Comparison of ENCODE assay signal across 9 cellular contexts in genomic region chr3:186772886-186773417, GRCh38. TPM values are rescaled to one million over a fixed set of nuclear protein-coding genes. Genes with fewer than 3 reads are reported as not detected.
DNase-seq lines count a peak whose midpoint lies in the region; ATAC-seq, FAIRE-seq and TF ChIP-seq lines count a peak whose summit lies in the region.
"Had no signal": no experiment of that assay in that cellular context is flagged by ENCODE, and none has a peak within 500 bp of the region (broad histone marks: within the 10 kb centered on the region; RNA-seq: fewer than 3 reads in every experiment).

No MANE protein-coding gene starts in this region.

- in situ Hi-C loops in GM13976 (cut with MboI; ENCODE audit: low sequenced_read_pairs, unreplicated experiment) = no loop called here

- no peak overlapping the region for H3K9ac ChIP-seq in rectal smooth muscle tissue (ENCODE audit: low read length)

- H3K27me3 ChIP-seq in heart right ventricle = no peaks in the 10 kb centered on the region
- H3K27me3 ChIP-seq in rectal smooth muscle tissue (ENCODE audit: control insufficient read depth, insufficient read depth, low read length) = no peaks in the 10 kb centered on the region

- no peak for FAIRE-seq in H54 (lab: Jason Lieb, UNC)

- no peak for TF ChIP-seq POLR2A in H54 (IDR thresholded peaks at IDR 0.05; ENCODE audit: low read depth, low read length)

- H3K4me1 ChIP-seq in heart right ventricle = peaks cover 0 to 17% (median 7%) of the 10 kb centered on the region in 9 donors
- H3K4me1 ChIP-seq in rectal smooth muscle tissue (ENCODE audit: control insufficient read depth, insufficient read depth, low read length) = no peaks in the 10 kb centered on the region

- H3K36me3 ChIP-seq in heart right ventricle (no peaks in the 10 kb centered on the region), rectal smooth muscle tissue (ENCODE audit: control insufficient read depth, insufficient read depth, low read length) (no peaks in the 10 kb centered on the region)

- DNase-seq in GM13976 (ENCODE audit: low spot score) (peak; percentile 86), HFF-Myc (ENCODE audit: extremely low read depth, low read depth) (no peak), NOMO-1 (lab: John Stamatoyannopoulos, UW; ENCODE audit: unreplicated experiment in 2 of 2) (peak; percentile 83 to 92), heart right ventricle (peak; percentile 57 to 70), NCI-H128 (lab: John Stamatoyannopoulos, UW; ENCODE audit: unreplicated experiment) (no peak), H54 (ENCODE audit: insufficient read length, low spot score) (no peak)
- DNase-seq in activated naive CD4-positive, alpha-beta T cell treated with Interleukin-2 at 50 U/mL for 16 hours = peak; percentile 67

- H3K4me3 ChIP-seq in HFF-Myc (replicated peaks; ENCODE audit: low read depth, low read length) (peak overlapping the region; percentile 41), heart right ventricle (peak overlapping the region; percentile 32 to 70 (median 51)), rectal smooth muscle tissue (ENCODE audit: low read length) (peak overlapping the region; percentile 68)

- TF ChIP-seq CTCF in GM13976 (IDR thresholded peaks at IDR 0.05; ENCODE audit: borderline replicate concordance, control extremely low read depth, extremely low read depth, insufficient read depth, missing control alignments) (no peak), HFF-Myc (IDR thresholded peaks at IDR 0.05; ENCODE audit: low read depth, low read length, missing control alignments) (no peak), heart right ventricle (IDR thresholded peaks at IDR 0.05) (no peak)

- no peaks in the 10 kb centered on the region for H3K9me3 ChIP-seq in heart right ventricle

- intact Hi-C loops in heart right ventricle (cut with DNase I) = no loop called here

- peak overlapping the region in 5 of 10 donors; percentile 16 to 87 (median 32) for H3K27ac ChIP-seq in heart right ventricle
- H3K27ac ChIP-seq in rectal smooth muscle tissue (ENCODE audit: low read depth, low read length) = no peak overlapping the region

- peak; percentile 80 to 93 (median 86) for ATAC-seq in heart right ventricle

- 25 to 35% methylated on average over 19 of the region's 19 CpGs for WGBS in heart right ventricle, 2 donors

RNA-seq across cellular contexts. Expression of gene EIF4A2, which starts 10.4 kb away (rescaled TPM):
- 100 to 1,000 TPM; 314 to 476 (median 439) TPM for total RNA-seq in heart right ventricle
- polyA plus RNA-seq in heart right ventricle = 100 to 1,000 TPM; 231 to 401 TPM

RNA-seq across cellular contexts. Expression of gene RFC4, which starts 33.3 kb away (rescaled TPM):
- total RNA-seq in heart right ventricle = 10 to 100 TPM in 1 of 10 donors, 1 to 10 TPM in 9; 5.8 to 10.6 (median 8.0) TPM
- polyA plus RNA-seq in heart right ventricle = 10 to 100 TPM in 1 of 2 donors, 1 to 10 TPM in 1; 9.4 to 18.8 TPM

RNA-seq across cellular contexts. Expression of gene KNG1, which starts 55.8 kb away (rescaled TPM):
- total RNA-seq in heart right ventricle = under 1 TPM in 9 of 10 donors, not detected in 1; 0.15 to 0.92 (median 0.42) TPM
- under 1 TPM in 1 of 2 donors, not detected in 1; 0.07 TPM for polyA plus RNA-seq in heart right ventricle
- total RNA-seq: dermis microvascular lymphatic vessel endothelial cell had no signal

Comparison
In these comparisons a context has a peak if more than half of its experiments do, and no peak if none do; other contexts are left out.
1. DNase-seq: peak in GM13976 (single experiment), NOMO-1 (2 of 2), activated naive CD4-positive, alpha-beta T cell treated with Interleukin-2 at 50 U/mL for 16 hours (single experiment) and heart right ventricle (2 of 2); none in HFF-Myc (single experiment), NCI-H128 (single experiment) and H54 (single experiment).
2. Peak in every context shown above with its lines, with median percentiles within 50 percentile points of each other: H3K4me3 ChIP-seq.